ENCODE assay signal across 8 cellular contexts in the genomic region with DNA sequence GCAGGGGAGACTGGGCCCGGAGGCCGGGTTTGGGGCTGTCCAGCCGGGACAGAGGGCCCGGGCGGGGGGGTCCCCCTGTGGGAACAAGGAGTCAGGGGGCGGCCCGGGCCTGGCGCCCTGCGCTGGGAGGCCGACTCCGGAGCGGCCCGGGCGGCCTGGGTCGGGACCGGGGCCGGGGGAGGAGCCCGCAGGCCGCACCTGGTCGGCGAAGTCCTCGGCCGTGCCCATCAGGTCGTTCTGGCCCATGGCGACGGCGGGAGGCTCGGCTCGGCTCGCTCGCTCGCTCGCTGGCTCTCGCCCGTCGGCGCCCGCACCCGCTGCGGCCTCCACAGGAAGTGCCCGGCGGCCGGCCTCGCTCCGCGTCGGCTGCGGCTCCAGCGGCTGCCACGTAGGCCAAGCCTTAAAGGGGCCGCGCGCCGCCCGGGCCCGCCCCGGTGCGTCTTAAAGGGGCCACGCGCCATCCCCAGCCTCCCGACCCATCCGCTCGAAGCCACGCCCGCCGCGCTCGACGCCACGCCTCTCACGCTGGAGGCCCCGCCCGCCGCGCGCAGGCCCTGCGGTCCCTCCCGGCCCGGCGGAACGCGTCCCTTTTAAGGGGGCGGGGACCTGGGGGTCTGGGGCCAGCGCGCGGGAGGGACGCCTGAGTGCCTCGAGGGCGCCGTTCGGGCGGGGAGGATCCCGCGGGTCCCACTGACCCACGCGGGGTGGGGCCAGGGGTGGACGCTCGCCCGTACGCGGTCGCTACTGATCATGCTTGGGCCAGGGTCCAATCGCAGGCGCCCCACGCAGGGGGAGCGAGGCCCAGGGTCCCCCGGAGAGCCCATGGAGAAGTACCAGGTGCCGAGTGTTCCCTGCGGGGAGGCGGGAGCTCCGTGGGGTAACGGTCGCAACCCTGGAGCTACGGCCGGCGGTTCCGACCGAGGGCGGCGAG. TPM values are rescaled to one million over a fixed set of nuclear protein-coding genes. Genes with fewer than 3 reads are reported as not detected.
A peak's percentile ranks its signal among the peaks of the same experiment; 100 is the strongest.
DNase-seq lines count a peak whose midpoint lies in the region; ATAC-seq and TF ChIP-seq lines count a peak whose summit lies in the region.

A gene (plus strand): TSS at position 643 of the 931 bp plus-strand sequence. CDS start 108 bp downstream, at position 751.
A gene (minus strand): TSS at position 337 of the 931 bp plus-strand sequence. CDS start 91 bp downstream, at position 246.

- peak; percentile 90 for ATAC-seq in HG02678 (IDR thresholded peaks at IDR 0.05; ENCODE audit: unreplicated experiment)
- peak; percentile 93 for ATAC-seq in SK-N-SH treated with all-trans-retinoic acid at 6 μM for 48 hours
- ATAC-seq in thoracic aorta (ENCODE audit: insufficient number of reproducible peaks, low FRiP score, low read depth), result peak; percentile 91

- intact Hi-C loops in head of caudate nucleus (cut with DNase I), result loop anchor here (5.0 kb wide), 1 partner anchor 761 kb away; a partner anchor contains a TSS

- H3K9me3 ChIP-seq in thoracic aorta, result no peaks in the 10 kb centered on the region

- no peaks in the 10 kb centered on the region for H3K9me3 Mint-ChIP-seq in activated naive CD8-positive, alpha-beta T cell (ENCODE audit: low read depth)
- no peaks in the 10 kb centered on the region for H3K9me3 Mint-ChIP-seq in osteocyte (ENCODE audit: unreplicated experiment)

- H3K4me1 ChIP-seq in thoracic aorta (ENCODE audit: control insufficient read depth in 1 of 2, low read depth in 2 of 2), result peaks cover 33 to 42% of the 10 kb centered on the region in 2 donors

- TF ChIP-seq CTCF in GM12864 (IDR thresholded peaks at IDR 0.05; ENCODE audit: low read depth, low read length, missing control alignments), result no peak
- TF ChIP-seq CTCF in osteocyte (IDR thresholded peaks at IDR 0.05), result no peak
- peak; percentile 12 for TF ChIP-seq CTCF in thoracic aorta (IDR thresholded peaks at IDR 0.05)

- no peaks in the 10 kb centered on the region for H3K27me3 Mint-ChIP-seq in activated naive CD8-positive, alpha-beta T cell
- H3K27me3 Mint-ChIP-seq in osteocyte (ENCODE audit: unreplicated experiment), result no peaks in the 10 kb centered on the region

- H3K27me3 ChIP-seq in thoracic aorta (replicated peaks; ENCODE audit: insufficient read depth), result no peaks in the 10 kb centered on the region

- H3K4me3 ChIP-seq in GM12864 (ENCODE audit: low read depth, low read length) (peak within 1 kb of the TSS; percentile 89), thoracic aorta (peak within 1 kb of the TSS; percentile 92)

- peak within 1 kb of the TSS; percentile 93 for H3K27ac Mint-ChIP-seq in activated naive CD8-positive, alpha-beta T cell
- H3K27ac Mint-ChIP-seq in osteocyte (ENCODE audit: unreplicated experiment), result peak within 1 kb of the TSS; percentile 97

- peak within 1 kb of the TSS; percentile 93 for H3K4me3 Mint-ChIP-seq in activated naive CD8-positive, alpha-beta T cell
- H3K4me3 Mint-ChIP-seq in osteocyte (ENCODE audit: unreplicated experiment), result peak within 1 kb of the TSS; percentile 94

- H3K27ac ChIP-seq in thoracic aorta, result peak within 1 kb of the TSS; percentile 90 to 95

- H3K4me1 Mint-ChIP-seq in activated naive CD8-positive, alpha-beta T cell (ENCODE audit: low read depth), result peaks cover 32% of the 10 kb centered on the region
- peaks cover 33% of the 10 kb centered on the region for H3K4me1 Mint-ChIP-seq in osteocyte (ENCODE audit: unreplicated experiment)

- H3K36me3 Mint-ChIP-seq in activated naive CD8-positive, alpha-beta T cell, result peaks cover 3% of the 10 kb centered on the region
- peaks cover 4% of the 10 kb centered on the region for H3K36me3 Mint-ChIP-seq in osteocyte (ENCODE audit: unreplicated experiment)

- DNase-seq in GM12864 (ENCODE audit: low read depth) (peak; percentile 74), NCI-H1105 (lab: John Stamatoyannopoulos, UW) (peak; percentile 83), head of caudate nucleus (peak; percentile 91 to 99 (median 97)), osteocyte (ENCODE audit: extremely low spot score, unreplicated experiment) (peak; percentile 98), thoracic aorta (ENCODE audit: low spot score) (peak; percentile 85)

- H3K36me3 ChIP-seq in thoracic aorta, result peaks cover 4% of the 10 kb centered on the region

TF ChIP-seq in SK-N-SH treated with all-trans-retinoic acid at 6 μM for 48 hours, 23 proteins besides CTCF, POLR2A, EP300 and RAD21:
- TF ChIP-seq ZFP3 (CRISPR knock-in tag; IDR thresholded peaks at IDR 0.05) (no peak), TCF4 (CRISPR knock-in tag; IDR thresholded peaks at IDR 0.05; ENCODE audit: borderline replicate concordance) (no peak)
- TF ChIP-seq, protein P1, sequence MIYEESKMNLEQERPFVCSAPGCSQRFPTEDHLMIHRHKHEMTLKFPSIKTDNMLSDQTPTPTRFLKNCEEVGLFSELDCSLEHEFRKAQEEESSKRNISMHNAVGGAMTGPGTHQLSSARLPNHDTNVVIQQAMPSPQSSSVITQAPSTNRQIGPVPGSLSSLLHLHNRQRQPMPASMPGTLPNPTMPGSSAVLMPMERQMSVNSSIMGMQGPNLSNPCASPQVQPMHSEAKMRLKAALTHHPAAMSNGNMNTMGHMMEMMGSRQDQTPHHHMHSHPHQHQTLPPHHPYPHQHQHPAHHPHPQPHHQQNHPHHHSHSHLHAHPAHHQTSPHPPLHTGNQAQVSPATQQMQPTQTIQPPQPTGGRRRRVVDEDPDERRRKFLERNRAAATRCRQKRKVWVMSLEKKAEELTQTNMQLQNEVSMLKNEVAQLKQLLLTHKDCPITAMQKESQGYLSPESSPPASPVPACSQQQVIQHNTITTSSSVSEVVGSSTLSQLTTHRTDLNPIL (CRISPR knock-in tag; IDR thresholded peaks at IDR 0.05; ENCODE audit: low read depth), result no peak
- TF ChIP-seq, protein P2, sequence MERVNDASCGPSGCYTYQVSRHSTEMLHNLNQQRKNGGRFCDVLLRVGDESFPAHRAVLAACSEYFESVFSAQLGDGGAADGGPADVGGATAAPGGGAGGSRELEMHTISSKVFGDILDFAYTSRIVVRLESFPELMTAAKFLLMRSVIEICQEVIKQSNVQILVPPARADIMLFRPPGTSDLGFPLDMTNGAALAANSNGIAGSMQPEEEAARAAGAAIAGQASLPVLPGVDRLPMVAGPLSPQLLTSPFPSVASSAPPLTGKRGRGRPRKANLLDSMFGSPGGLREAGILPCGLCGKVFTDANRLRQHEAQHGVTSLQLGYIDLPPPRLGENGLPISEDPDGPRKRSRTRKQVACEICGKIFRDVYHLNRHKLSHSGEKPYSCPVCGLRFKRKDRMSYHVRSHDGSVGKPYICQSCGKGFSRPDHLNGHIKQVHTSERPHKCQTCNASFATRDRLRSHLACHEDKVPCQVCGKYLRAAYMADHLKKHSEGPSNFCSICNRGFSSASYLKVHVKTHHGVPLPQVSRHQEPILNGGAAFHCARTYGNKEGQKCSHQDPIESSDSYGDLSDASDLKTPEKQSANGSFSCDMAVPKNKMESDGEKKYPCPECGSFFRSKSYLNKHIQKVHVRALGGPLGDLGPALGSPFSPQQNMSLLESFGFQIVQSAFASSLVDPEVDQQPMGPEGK (CRISPR knock-in tag; IDR thresholded peaks at IDR 0.05; ENCODE audit: borderline replicate concordance), result no peak

RNA-seq across cellular contexts. Expression of the first gene that starts in this region (rescaled TPM):
- total RNA-seq in osteocyte (3.5 and 5.1 TPM in 2 replicates), thoracic aorta (under 1 TPM in 1 of 2 donors, not detected in 1; 0.42 TPM)

RNA-seq across cellular contexts. Expression of the second gene that starts in this region (rescaled TPM):
- 190 and 201 TPM in 2 replicates for total RNA-seq in osteocyte
- 100 to 1,000 TPM; 152 to 154 TPM for total RNA-seq in thoracic aorta

Comparison
In these comparisons a context has a peak if more than half of its experiments do, and no peak if none do; other contexts are left out.
1. Peak in every context shown above with its lines: DNase-seq, ATAC-seq, H3K4me3 ChIP-seq and H3K27ac ChIP-seq.